ENCODE assay signal across 17 cellular contexts in genomic region chr5:116271432-116271831, GRCh38.
DNase-seq lines count a peak whose midpoint lies in the region; FAIRE-seq and TF ChIP-seq lines count a peak whose summit lies in the region.
"Had no signal": no experiment of that assay in that cellular context is flagged by ENCODE, and none has a peak within 500 bp of the region (broad histone marks: within the 10 kb centered on the region; RNA-seq: fewer than 3 reads in every experiment).

No MANE protein-coding gene starts in this region.

- H3K27ac Mint-ChIP-seq in activated CD4-positive, alpha-beta memory T cell treated with anti-CD3 and anti-CD28 coated beads, Interleukin-2, amount 10 ng/mL, durations not matched to agents 7 days and 5 days, result no peak overlapping the region
- H3K27ac Mint-ChIP-seq: naive thymus-derived CD8-positive, alpha-beta T cell had no signal

- FAIRE-seq in RCC 7860 (lab: Jason Lieb, UNC), result peak; percentile 79
- FAIRE-seq: H1 had no signal

- no peak overlapping the region for H3K4me3 Mint-ChIP-seq in activated CD4-positive, alpha-beta memory T cell treated with anti-CD3 and anti-CD28 coated beads, Interleukin-2, amount 10 ng/mL, durations not matched to agents 7 days and 5 days
- H3K4me3 Mint-ChIP-seq: naive thymus-derived CD8-positive, alpha-beta T cell had no signal

- CTCF ChIA-PET in AG04449 (lab: Yijun Ruan, JAX), result no interaction called here
- CTCF ChIA-PET in activated CD4-positive, alpha-beta memory T cell treated with anti-CD3 and anti-CD28 coated beads, Interleukin-2, amount 10 ng/mL, durations not matched to agents 7 days and 5 days (lab: Charles Lee), result no interaction called here

- DNase-seq in AG04449 (ENCODE audit: low read depth, low spot score) (peak; percentile 17), H4 (ENCODE audit: low spot score) (peak; percentile 56), RCC 7860 (ENCODE audit: low spot score) (peak; percentile 78), fibroblast of the conjunctiva (ENCODE audit: low read depth) (peak; percentile 3), dedifferentiated amniotic fluid mesenchymal stem cell (ENCODE audit: extremely low spot score) (no peak), AG08396 (ENCODE audit: low spot score) (no peak)
- DNase-seq in activated CD4-positive, alpha-beta memory T cell treated with anti-CD3 and anti-CD28 coated beads, Interleukin-2, amount 10 ng/mL, durations not matched to agents 7 days and 5 days, result no peak
- DNase-seq in stimulated activated naive CD4-positive, alpha-beta T cell treated with Interleukin-2 at 50 U/mL for 16 hours (lab: John Stamatoyannopoulos, UW), result no peak
- DNase-seq: activated CD8-positive, alpha-beta memory T cell treated with anti-CD3 and anti-CD28 coated beads for 24 hours; activated effector memory CD4-positive, alpha-beta T cell treated with anti-CD3 and anti-CD28 coated beads, Interleukin-2, amount 50 U/mL, for 16 hours; aorta; Caco-2; esophagus squamous epithelium; naive thymus-derived CD8-positive, alpha-beta T cell; PC-9; tibial artery had no signal

- H3K9me3 Mint-ChIP-seq in activated CD4-positive, alpha-beta memory T cell treated with anti-CD3 and anti-CD28 coated beads, Interleukin-2, amount 10 ng/mL, durations not matched to agents 7 days and 5 days, result peaks cover 10% of the 10 kb centered on the region

- POLR2A ChIA-PET in AG04449 (lab: Yijun Ruan, JAX), result no interaction called here
- POLR2A ChIA-PET in activated CD4-positive, alpha-beta memory T cell treated with anti-CD3 and anti-CD28 coated beads, Interleukin-2, amount 10 ng/mL, durations not matched to agents 7 days and 5 days (lab: Charles Lee), result no interaction called here

- H3K36me3 Mint-ChIP-seq in activated CD4-positive, alpha-beta memory T cell treated with anti-CD3 and anti-CD28 coated beads, Interleukin-2, amount 10 ng/mL, durations not matched to agents 7 days and 5 days (ENCODE audit: low read depth), result peaks cover 5% of the 10 kb centered on the region

- H3K4me1 Mint-ChIP-seq in activated CD4-positive, alpha-beta memory T cell treated with anti-CD3 and anti-CD28 coated beads, Interleukin-2, amount 10 ng/mL, durations not matched to agents 7 days and 5 days, result no peaks in the 10 kb centered on the region

- no peak overlapping the region for H3K4me3 ChIP-seq in AG04449 (ENCODE audit: low read depth, low read length)
- H3K4me3 ChIP-seq: esophagus squamous epithelium, PC-9, tibial artery had no signal

- no peaks in the 10 kb centered on the region for H3K27me3 Mint-ChIP-seq in activated CD4-positive, alpha-beta memory T cell treated with anti-CD3 and anti-CD28 coated beads, Interleukin-2, amount 10 ng/mL, durations not matched to agents 7 days and 5 days
- H3K27me3 Mint-ChIP-seq: naive thymus-derived CD8-positive, alpha-beta T cell had no signal

- TF ChIP-seq CTCF in AG04449 (IDR thresholded peaks at IDR 0.05; ENCODE audit: insufficient read depth, low read length, missing control alignments), result no peak

Comparison
In these comparisons a context has a peak if more than half of its experiments do, and no peak if none do; other contexts are left out.
1. DNase-seq: peak in AG04449 (single experiment), H4 (single experiment), RCC 7860 (single experiment) and fibroblast of the conjunctiva (single experiment); none in dedifferentiated amniotic fluid mesenchymal stem cell (single experiment), activated CD4-positive, alpha-beta memory T cell treated with anti-CD3 and anti-CD28 coated beads, Interleukin-2, amount 10 ng/mL, durations not matched to agents 7 days and 5 days (single experiment), stimulated activated naive CD4-positive, alpha-beta T cell treated with Interleukin-2 at 50 U/mL for 16 hours (single experiment) and AG08396 (single experiment).